Comparison of ENCODE assay signal across 30 cellular contexts in the genomic region with DNA sequence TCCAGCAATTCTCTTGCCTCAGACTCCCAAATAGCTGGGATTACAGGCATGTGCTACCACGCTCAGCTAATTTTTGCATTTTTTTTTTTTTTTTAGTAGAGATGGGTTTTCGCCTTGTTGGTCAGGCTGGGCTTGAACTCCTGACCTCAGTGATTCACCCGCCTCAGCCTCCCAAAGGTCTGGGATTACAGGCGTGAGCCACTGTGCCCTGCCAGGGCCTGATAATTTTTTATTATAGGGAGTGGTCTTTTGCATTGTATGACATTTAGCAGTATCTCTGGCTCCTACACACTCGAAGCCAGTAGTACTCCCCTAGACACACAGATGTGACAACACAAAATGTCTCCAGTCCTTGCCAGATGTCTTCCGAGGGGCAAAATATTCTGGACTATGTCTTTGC.
"Had no signal": no experiment of that assay in that cellular context is flagged by ENCODE, and none has a peak within 500 bp of the region (broad histone marks: within the 10 kb centered on the region; RNA-seq: fewer than 3 reads in every experiment).

No MANE protein-coding gene starts in this region.

- H3K9me3 Mint-ChIP-seq: activated CD4-positive, alpha-beta T cell treated with anti-CD3 and anti-CD28 coated beads, Interleukin-2, amount 10 ng/mL, durations not matched to agents 7 days and 5 days; activated CD8-positive, alpha-beta T cell treated with anti-CD3 and anti-CD28 coated beads for 36 hours; neural crest cell; T-helper 1 cell treated with Interleukin-12 subunit alpha and Interleukin-12 subunit beta and Interleukin-4 antibody, amounts not matched to agents 30 μg/mL and 1 μg/mL, for 36 hours had no signal

- H3K27me3 ChIP-seq: esophagus squamous epithelium, heart right ventricle, pancreas, sigmoid colon, testis, transverse colon had no signal

- H3K27ac Mint-ChIP-seq: activated CD4-positive, alpha-beta T cell treated with anti-CD3 and anti-CD28 coated beads, Interleukin-2, amount 10 ng/mL, durations not matched to agents 7 days and 5 days; activated CD8-positive, alpha-beta memory T cell treated with anti-CD3 and anti-CD28 coated beads, Interleukin-2, amount 10 ng/mL, durations not matched to agents 7 days and 5 days; activated CD8-positive, alpha-beta T cell treated with anti-CD3 and anti-CD28 coated beads for 36 hours; activated naive CD4-positive, alpha-beta T cell treated with anti-CD3 and anti-CD28 coated beads, Interleukin-2, amount 50 U/mL, for 72 hours; activated T-cell treated with anti-CD3 and anti-CD28 coated beads, Interleukin-2, amount 50 U/mL, for 72 hours; T-helper 1 cell treated with Interleukin-12 subunit alpha and Interleukin-12 subunit beta and Interleukin-4 antibody, amounts not matched to agents 30 μg/mL and 1 μg/mL, for 36 hours had no signal

- DNase-seq: activated CD4-positive, alpha-beta T cell treated with anti-CD3 and anti-CD28 coated beads, Interleukin-2, amount 10 ng/mL, durations not matched to agents 7 days and 5 days; activated CD4-positive, CD25-positive, alpha-beta regulatory T cell treated with anti-CD3 and anti-CD28 coated beads, Interleukin-2, amount 50 U/mL, for 72 hours; activated CD8-positive, alpha-beta memory T cell treated with anti-CD3 and anti-CD28 coated beads, Interleukin-2, amount 10 ng/mL, durations not matched to agents 7 days and 5 days; activated CD8-positive, alpha-beta T cell treated with anti-CD3 and anti-CD28 coated beads for 36 hours; activated naive CD4-positive, alpha-beta T cell; activated T-cell treated with anti-CD3 and anti-CD28 coated beads, Interleukin-2, amount 50 U/mL, for 72 hours; anterior cingulate cortex; dermis blood vessel endothelial cell; effector CD4-positive, alpha-beta T cell; esophagus squamous epithelium; foreskin melanocyte; heart right ventricle; left ventricle myocardium inferior; nucleus accumbens; pancreas; retina; sigmoid colon; stimulated activated CD4-positive, alpha-beta T cell treated with anti-CD3 and anti-CD28 coated beads, Interleukin-15, amount 100 ng/mL, for 24 hours; stimulated activated naive CD8-positive, alpha-beta T cell treated with anti-CD3 and anti-CD28 coated beads, Interleukin-15, Interleukin-2, amounts not matched to agents 100 U/mL and 50 U/mL, for 24 hours; T-helper 9 cell; testis; transverse colon had no signal

- H3K27me3 Mint-ChIP-seq: activated CD4-positive, alpha-beta T cell treated with anti-CD3 and anti-CD28 coated beads, Interleukin-2, amount 10 ng/mL, durations not matched to agents 7 days and 5 days; activated CD8-positive, alpha-beta memory T cell treated with anti-CD3 and anti-CD28 coated beads, Interleukin-2, amount 10 ng/mL, durations not matched to agents 7 days and 5 days; activated CD8-positive, alpha-beta T cell treated with anti-CD3 and anti-CD28 coated beads for 36 hours; central memory CD8-positive, alpha-beta T cell had no signal

- ATAC-seq: activated CD8-positive, alpha-beta memory T cell treated with anti-CD3 and anti-CD28 coated beads, Interleukin-2, amount 10 ng/mL, durations not matched to agents 7 days and 5 days; activated CD8-positive, alpha-beta T cell treated with anti-CD3 and anti-CD28 coated beads for 36 hours; activated naive CD4-positive, alpha-beta T cell treated with anti-CD3 and anti-CD28 coated beads, Interleukin-2, amount 50 U/mL, for 72 hours; activated T-cell treated with anti-CD3 and anti-CD28 coated beads, Interleukin-2, amount 50 U/mL, for 72 hours; heart right ventricle; pancreas; stimulated activated naive CD8-positive, alpha-beta T cell treated with anti-CD3 and anti-CD28 coated beads, Interleukin-15, Interleukin-2, amounts not matched to agents 100 U/mL and 50 U/mL, for 24 hours had no signal

- H3K4me3 Mint-ChIP-seq: activated CD4-positive, alpha-beta T cell treated with anti-CD3 and anti-CD28 coated beads, Interleukin-2, amount 10 ng/mL, durations not matched to agents 7 days and 5 days; activated CD8-positive, alpha-beta memory T cell treated with anti-CD3 and anti-CD28 coated beads, Interleukin-2, amount 10 ng/mL, durations not matched to agents 7 days and 5 days; activated CD8-positive, alpha-beta T cell treated with anti-CD3 and anti-CD28 coated beads for 36 hours; activated T-cell treated with anti-CD3 and anti-CD28 coated beads, Interleukin-2, amount 50 U/mL, for 72 hours; central memory CD8-positive, alpha-beta T cell; neural crest cell; T-helper 1 cell treated with Interleukin-12 subunit alpha and Interleukin-12 subunit beta and Interleukin-4 antibody, amounts not matched to agents 30 μg/mL and 1 μg/mL, for 36 hours had no signal

- H3K9me3 ChIP-seq: esophagus squamous epithelium, left ventricle myocardium inferior, pancreas, prostate gland, sigmoid colon, testis, transverse colon had no signal

- H3K4me1 Mint-ChIP-seq: activated CD4-positive, alpha-beta T cell treated with anti-CD3 and anti-CD28 coated beads, Interleukin-2, amount 10 ng/mL, durations not matched to agents 7 days and 5 days; activated CD8-positive, alpha-beta memory T cell treated with anti-CD3 and anti-CD28 coated beads, Interleukin-2, amount 10 ng/mL, durations not matched to agents 7 days and 5 days; central memory CD8-positive, alpha-beta T cell had no signal

- H3K4me1 ChIP-seq: heart right ventricle, left ventricle myocardium inferior, pancreas, prostate gland, sigmoid colon, testis, transverse colon had no signal

- H3K36me3 ChIP-seq: esophagus squamous epithelium, heart right ventricle, left ventricle myocardium inferior, pancreas, prostate gland, sigmoid colon, transverse colon had no signal

- H3K27ac ChIP-seq: epithelial cell of prostate, esophagus squamous epithelium, heart right ventricle, left ventricle myocardium inferior, pancreas, prostate gland, sigmoid colon, testis, transverse colon had no signal

- H3K36me3 Mint-ChIP-seq: activated CD8-positive, alpha-beta memory T cell treated with anti-CD3 and anti-CD28 coated beads, Interleukin-2, amount 10 ng/mL, durations not matched to agents 7 days and 5 days; activated naive CD4-positive, alpha-beta T cell treated with anti-CD3 and anti-CD28 coated beads, Interleukin-2, amount 50 U/mL, for 72 hours had no signal

- H3K4me3 ChIP-seq: esophagus squamous epithelium, heart right ventricle, left ventricle myocardium inferior, lung, pancreas, prostate gland, sigmoid colon, smooth muscle cell, testis, transverse colon had no signal
